Comparison of ENCODE assay signal across 19 cellular contexts in genomic region chr15:81191701-81192100, GRCh38. TPM values are rescaled to one million over a fixed set of nuclear protein-coding genes. Genes with fewer than 3 reads are reported as not detected.
"Had no signal": no experiment of that assay in that cellular context is flagged by ENCODE, and none has a peak within 500 bp of the region (broad histone marks: within the 10 kb centered on the region; RNA-seq: fewer than 3 reads in every experiment).

No MANE protein-coding gene starts in this region.

- H3K4me3 ChIP-seq: heart right ventricle, neural progenitor cell, skin epidermis, thoracic aorta had no signal

- DNase-seq: activated CD4-positive, alpha-beta T cell treated with anti-CD3 and anti-CD28 coated beads, Interleukin-2, amount 10 ng/mL, durations not matched to agents 7 days and 5 days; activated CD8-positive, alpha-beta memory T cell treated with anti-CD3 and anti-CD28 coated beads, Interleukin-2, amount 50 U/mL, for 48 hours; activated gamma-delta T cell; activated T-cell treated with anti-CD3 and anti-CD28 coated beads, Interleukin-2, amount 50 U/mL, for 72 hours; effector CD8-positive, alpha-beta T cell; foreskin melanocyte; heart right ventricle; left cardiac atrium; mammary epithelial cell; naive B cell; retina; stimulated activated CD4-positive, alpha-beta T cell treated with anti-CD3 and anti-CD28 coated beads, Interleukin-4, amount 100 ng/mL, for 4 hours; stimulated activated CD8-positive, alpha-beta memory T cell treated with anti-CD3 and anti-CD28 coated beads, Interleukin-4, amount 100 ng/mL, for 48 hours; stimulated activated naive CD4-positive, alpha-beta T cell treated with Interleukin-2 at 50 U/mL for 16 hours had no signal

- ATAC-seq: activated T-cell treated with anti-CD3 and anti-CD28 coated beads, Interleukin-2, amount 50 U/mL, for 72 hours; left cardiac atrium had no signal

- H3K36me3 Mint-ChIP-seq: activated naive CD8-positive, alpha-beta T cell; brain; naive B cell; neural progenitor cell had no signal

- H3K9me3 ChIP-seq: heart right ventricle, thoracic aorta had no signal

- H3K27me3 ChIP-seq: neural progenitor cell had no signal

- H3K9me3 Mint-ChIP-seq: activated CD4-positive, alpha-beta T cell treated with anti-CD3 and anti-CD28 coated beads, Interleukin-2, amount 10 ng/mL, durations not matched to agents 7 days and 5 days; activated T-cell treated with anti-CD3 and anti-CD28 coated beads, Interleukin-2, amount 50 U/mL, for 72 hours; brain; naive B cell; neural progenitor cell had no signal

- H3K4me1 Mint-ChIP-seq: brain, naive B cell had no signal

- H3K36me3 ChIP-seq: neural progenitor cell, thoracic aorta had no signal

- H3K4me3 Mint-ChIP-seq: activated CD4-positive, alpha-beta T cell treated with anti-CD3 and anti-CD28 coated beads, Interleukin-2, amount 10 ng/mL, durations not matched to agents 7 days and 5 days; activated naive CD8-positive, alpha-beta T cell; activated T-cell treated with anti-CD3 and anti-CD28 coated beads, Interleukin-2, amount 50 U/mL, for 72 hours; brain; naive B cell; neural progenitor cell had no signal

- H3K27ac Mint-ChIP-seq: activated CD4-positive, alpha-beta T cell treated with anti-CD3 and anti-CD28 coated beads, Interleukin-2, amount 10 ng/mL, durations not matched to agents 7 days and 5 days; activated naive CD8-positive, alpha-beta T cell; activated T-cell treated with anti-CD3 and anti-CD28 coated beads, Interleukin-2, amount 50 U/mL, for 72 hours; brain; naive B cell; neural progenitor cell had no signal

- H3K27ac ChIP-seq: neural progenitor cell had no signal

RNA-seq across cellular contexts. Expression of gene CFAP161, which starts 57.6 kb away (rescaled TPM):
- total RNA-seq: activated CD4-positive, alpha-beta T cell treated with anti-CD3 and anti-CD28 coated beads, Interleukin-2, amount 10 ng/mL, durations not matched to agents 7 days and 5 days had no signal
